In genomic region chr3:4411236-4411635, GRCh38 we compare ENCODE assay signal across 23 cellular contexts. TPM values are rescaled to one million over a fixed set of nuclear protein-coding genes. Genes with fewer than 3 reads are reported as not detected.
DNase-seq lines count a peak whose midpoint lies in the region; ATAC-seq, FAIRE-seq and TF ChIP-seq lines count a peak whose summit lies in the region.
"Had no signal": no experiment of that assay in that cellular context is flagged by ENCODE, and none has a peak within 500 bp of the region (broad histone marks: within the 10 kb centered on the region; RNA-seq: fewer than 3 reads in every experiment).

No MANE protein-coding gene starts in this region.

- peaks cover 20% of the 10 kb centered on the region for H3K36me3 Mint-ChIP-seq in activated CD4-positive, alpha-beta memory T cell treated with anti-CD3 and anti-CD28 coated beads for 36 hours
- H3K36me3 Mint-ChIP-seq in activated CD4-positive, alpha-beta memory T cell treated with anti-CD3 and anti-CD28 coated beads, Interleukin-2, amount 10 ng/mL, durations not matched to agents 7 days and 5 days (ENCODE audit: low read depth), result peaks cover 22% of the 10 kb centered on the region
- H3K36me3 Mint-ChIP-seq in progenitor cell of endocrine pancreas (ENCODE audit: insufficient read depth), result peaks cover 3% of the 10 kb centered on the region

- peak overlapping the region; percentile 100 for H3K27ac ChIP-seq in VCaP

- CTCF ChIA-PET in activated CD4-positive, alpha-beta memory T cell treated with anti-CD3 and anti-CD28 coated beads for 36 hours (lab: Charles Lee), result interaction anchor here (0.7 kb wide), 1 partner anchor 61 kb away, joined by 3 read pairs; no protein-coding TSS in a partner anchor
- CTCF ChIA-PET in activated CD4-positive, alpha-beta memory T cell treated with anti-CD3 and anti-CD28 coated beads, Interleukin-2, amount 10 ng/mL, durations not matched to agents 7 days and 5 days (lab: Charles Lee), result interaction anchor here (2.3 kb wide), 1 partner anchor 82 kb away, joined by 7 read pairs; the partner anchor contains the start of gene ITPR1

- peak; percentile 45 for ATAC-seq in stimulated activated naive CD8-positive, alpha-beta T cell treated with anti-CD3 and anti-CD28 coated beads, Interleukin-15, Interleukin-2, amounts not matched to agents 100 U/mL and 50 U/mL, for 24 hours
- no peak for ATAC-seq in stimulated activated naive CD8-positive, alpha-beta T cell treated with anti-CD3 and anti-CD28 coated beads, Interleukin-15, amount 100 ng/mL, for 72 hours
- ATAC-seq: Right ventricle myocardium inferior had no signal

- no peak overlapping the region for H3K4me3 Mint-ChIP-seq in activated CD4-positive, alpha-beta memory T cell treated with anti-CD3 and anti-CD28 coated beads for 36 hours
- no peak overlapping the region for H3K4me3 Mint-ChIP-seq in activated CD4-positive, alpha-beta memory T cell treated with anti-CD3 and anti-CD28 coated beads, Interleukin-2, amount 10 ng/mL, durations not matched to agents 7 days and 5 days
- no peak overlapping the region for H3K4me3 Mint-ChIP-seq in stimulated activated naive CD8-positive, alpha-beta T cell treated with anti-CD3 and anti-CD28 coated beads, Interleukin-15, amount 100 ng/mL, for 72 hours
- no peak overlapping the region for H3K4me3 Mint-ChIP-seq in progenitor cell of endocrine pancreas (ENCODE audit: low read depth)
- H3K4me3 Mint-ChIP-seq: B cell, CD14-positive monocyte had no signal

- H3K4me1 Mint-ChIP-seq in activated CD4-positive, alpha-beta memory T cell treated with anti-CD3 and anti-CD28 coated beads for 36 hours (ENCODE audit: low read depth), result peaks cover 47% of the 10 kb centered on the region
- peaks cover 45% of the 10 kb centered on the region for H3K4me1 Mint-ChIP-seq in activated CD4-positive, alpha-beta memory T cell treated with anti-CD3 and anti-CD28 coated beads, Interleukin-2, amount 10 ng/mL, durations not matched to agents 7 days and 5 days
- H3K4me1 Mint-ChIP-seq in stimulated activated naive CD8-positive, alpha-beta T cell treated with anti-CD3 and anti-CD28 coated beads, Interleukin-15, amount 100 ng/mL, for 72 hours, result peaks cover 42% of the 10 kb centered on the region
- peaks cover 20% of the 10 kb centered on the region for H3K4me1 Mint-ChIP-seq in progenitor cell of endocrine pancreas (ENCODE audit: low read depth)
- H3K4me1 Mint-ChIP-seq: B cell had no signal

- no peaks in the 10 kb centered on the region for H3K9me3 Mint-ChIP-seq in activated CD4-positive, alpha-beta memory T cell treated with anti-CD3 and anti-CD28 coated beads for 36 hours
- H3K9me3 Mint-ChIP-seq in activated CD4-positive, alpha-beta memory T cell treated with anti-CD3 and anti-CD28 coated beads, Interleukin-2, amount 10 ng/mL, durations not matched to agents 7 days and 5 days, result no peaks in the 10 kb centered on the region
- H3K9me3 Mint-ChIP-seq in stimulated activated naive CD8-positive, alpha-beta T cell treated with anti-CD3 and anti-CD28 coated beads, Interleukin-15, amount 100 ng/mL, for 72 hours, result no peaks in the 10 kb centered on the region
- no peaks in the 10 kb centered on the region for H3K9me3 Mint-ChIP-seq in progenitor cell of endocrine pancreas (ENCODE audit: low read depth)
- H3K9me3 Mint-ChIP-seq: CD14-positive monocyte had no signal

- intact Hi-C loops in activated CD4-positive, alpha-beta memory T cell treated with anti-CD3 and anti-CD28 coated beads for 36 hours (cut with micrococcal nuclease), result loop anchor here (5.0 kb wide), 1 partner anchor 176 kb away; no protein-coding TSS in a partner anchor

- POLR2A ChIA-PET in activated CD4-positive, alpha-beta memory T cell treated with anti-CD3 and anti-CD28 coated beads for 36 hours (lab: Charles Lee), result interaction anchor here (1.1 kb wide), 1 partner anchor 82 kb away, joined by 5 read pairs; the partner anchor contains the start of gene ITPR1
- POLR2A ChIA-PET in activated CD4-positive, alpha-beta memory T cell treated with anti-CD3 and anti-CD28 coated beads, Interleukin-2, amount 10 ng/mL, durations not matched to agents 7 days and 5 days (lab: Charles Lee), result no interaction called here

- H3K27me3 Mint-ChIP-seq in activated CD4-positive, alpha-beta memory T cell treated with anti-CD3 and anti-CD28 coated beads for 36 hours, result no peaks in the 10 kb centered on the region
- no peaks in the 10 kb centered on the region for H3K27me3 Mint-ChIP-seq in activated CD4-positive, alpha-beta memory T cell treated with anti-CD3 and anti-CD28 coated beads, Interleukin-2, amount 10 ng/mL, durations not matched to agents 7 days and 5 days
- H3K27me3 Mint-ChIP-seq in stimulated activated naive CD8-positive, alpha-beta T cell treated with anti-CD3 and anti-CD28 coated beads, Interleukin-15, amount 100 ng/mL, for 72 hours, result no peaks in the 10 kb centered on the region
- no peaks in the 10 kb centered on the region for H3K27me3 Mint-ChIP-seq in progenitor cell of endocrine pancreas
- H3K27me3 Mint-ChIP-seq: B cell had no signal

- TF ChIP-seq CTCF in VCaP (conservative IDR thresholded peaks at IDR 0.05) (no peak), progenitor cell of endocrine pancreas (IDR thresholded peaks at IDR 0.05; ENCODE audit: unreplicated experiment) (no peak)

- H3K27ac Mint-ChIP-seq in activated CD4-positive, alpha-beta memory T cell treated with anti-CD3 and anti-CD28 coated beads for 36 hours, result peak overlapping the region; percentile 47
- no peak overlapping the region for H3K27ac Mint-ChIP-seq in activated CD4-positive, alpha-beta memory T cell treated with anti-CD3 and anti-CD28 coated beads, Interleukin-2, amount 10 ng/mL, durations not matched to agents 7 days and 5 days
- H3K27ac Mint-ChIP-seq in stimulated activated naive CD8-positive, alpha-beta T cell treated with anti-CD3 and anti-CD28 coated beads, Interleukin-15, amount 100 ng/mL, for 72 hours, result no peak overlapping the region
- H3K27ac Mint-ChIP-seq in progenitor cell of endocrine pancreas, result no peak overlapping the region
- H3K27ac Mint-ChIP-seq: B cell had no signal

- no peak for FAIRE-seq in GM19239 (lab: Jason Lieb, UNC)
- FAIRE-seq: A204.1, G401.6, HTR-8/SVneo, RCC 7860 had no signal

- DNase-seq in activated CD4-positive, alpha-beta memory T cell treated with anti-CD3 and anti-CD28 coated beads for 36 hours, result no peak
- DNase-seq in activated CD4-positive, alpha-beta memory T cell treated with anti-CD3 and anti-CD28 coated beads, Interleukin-2, amount 10 ng/mL, durations not matched to agents 7 days and 5 days, result no peak
- no peak for DNase-seq in stimulated activated naive CD8-positive, alpha-beta T cell treated with anti-CD3 and anti-CD28 coated beads, Interleukin-15, Interleukin-2, amounts not matched to agents 100 U/mL and 50 U/mL, for 24 hours
- DNase-seq in stimulated activated naive CD8-positive, alpha-beta T cell treated with anti-CD3 and anti-CD28 coated beads, Interleukin-15, amount 100 ng/mL, for 72 hours, result no peak
- DNase-seq in GM19239 (ENCODE audit: insufficient read length, low spot score) (no peak), progenitor cell of endocrine pancreas (ENCODE audit: low spot score, unreplicated experiment) (no peak)
- no peak for DNase-seq in effector CD8-positive, alpha-beta T cell (lab: John Stamatoyannopoulos, UW)
- DNase-seq: H7, IMR-90, MV-4-11, NCI-H1105 treated with DMSO at 0.1 percent for 48 hours, NCI-H2029 treated with DMSO at 0.1 percent for 48 hours, NCI-H226, NCI-H510A treated with DMSO at 0.1 percent for 48 hours, NCI-H748 treated with DMSO at 0.1 percent for 48 hours had no signal

RNA-seq across cellular contexts. Expression of gene SUMF1, which starts 55.8 kb away (rescaled TPM):
- 1 to 10 TPM; 5.1 to 5.6 TPM for total RNA-seq in activated CD4-positive, alpha-beta memory T cell treated with anti-CD3 and anti-CD28 coated beads for 36 hours
- total RNA-seq in activated CD4-positive, alpha-beta memory T cell treated with anti-CD3 and anti-CD28 coated beads, Interleukin-2, amount 10 ng/mL, durations not matched to agents 7 days and 5 days, result 1 to 10 TPM; 7.1 to 7.3 TPM
- total RNA-seq in progenitor cell of endocrine pancreas, result 23.3 and 25.0 TPM in 2 replicates
